ENCODE assay signal across 17 cellular contexts in the genomic region with DNA sequence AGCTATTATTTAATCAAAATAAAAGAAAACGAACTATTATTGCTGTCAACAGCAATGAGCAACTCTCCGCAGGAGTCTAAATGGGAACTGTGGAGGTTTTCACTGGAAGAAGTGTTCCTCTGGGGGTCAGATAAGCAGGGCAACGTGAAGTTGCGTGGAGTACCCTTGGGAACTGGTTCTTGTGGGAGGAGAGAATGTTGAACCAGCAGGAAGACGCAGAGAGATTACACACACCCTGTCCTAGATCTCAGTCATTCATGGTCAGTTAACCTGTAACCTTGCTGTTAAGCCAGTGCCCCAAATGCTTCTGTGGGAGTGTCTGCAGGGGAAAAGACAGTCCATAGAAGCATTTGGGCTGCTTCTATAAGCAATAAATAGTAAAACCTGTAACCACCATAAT. TPM values are rescaled to one million over a fixed set of nuclear protein-coding genes. Genes with fewer than 3 reads are reported as not detected.
DNase-seq lines count a peak whose midpoint lies in the region; ATAC-seq lines count a peak whose summit lies in the region.
"Had no signal": no experiment of that assay in that cellular context is flagged by ENCODE, and none has a peak within 500 bp of the region (broad histone marks: within the 10 kb centered on the region; RNA-seq: fewer than 3 reads in every experiment).

No MANE protein-coding gene starts in this region.

- in situ Hi-C loops in SK-MEL-5 (cut with HindIII; ENCODE audit: low pct_unique_long_range_greater_than_20kb, low sequenced_read_pairs), result no loop called here

- DNase-seq in SK-MEL-5 (ENCODE audit: low read depth, low spot score) (peak; percentile 22), fibroblast of gingiva (ENCODE audit: low read depth) (peak; percentile 59), mucosa of gallbladder (ENCODE audit: low spot score) (peak; percentile 40), cerebellar cortex (ENCODE audit: low spot score) (no peak)
- no peak for DNase-seq in activated CD8-positive, alpha-beta memory T cell treated with anti-CD3 and anti-CD28 coated beads, Interleukin-2, amount 50 U/mL, for 4 hours
- DNase-seq in activated T-cell treated with anti-CD3 and anti-CD28 coated beads, Interleukin-2, amount 50 U/mL, for 24 hours, result no peak
- DNase-seq: activated CD4-positive, alpha-beta T cell treated with anti-CD3 and anti-CD28 coated beads for 36 hours; activated T-cell treated with anti-CD3 and anti-CD28 coated beads, Interleukin-2, amount 50 U/mL, for 72 hours; immature natural killer cell; NCI-H2029 treated with DMSO at 0.1 percent for 48 hours; stimulated activated CD8-positive, alpha-beta memory T cell treated with anti-CD3 and anti-CD28 coated beads, Interleukin-4, amount 100 ng/mL, for 48 hours; uterus had no signal

- ATAC-seq in GM18498 (IDR thresholded peaks at IDR 0.05; ENCODE audit: unreplicated experiment), result no peak
- ATAC-seq: activated CD4-positive, alpha-beta T cell treated with anti-CD3 and anti-CD28 coated beads for 36 hours; activated T-cell treated with anti-CD3 and anti-CD28 coated beads, Interleukin-2, amount 50 U/mL, for 72 hours; GM12878 had no signal

- no peaks in the 10 kb centered on the region for H3K36me3 Mint-ChIP-seq in activated T-cell treated with anti-CD3 and anti-CD28 coated beads, Interleukin-2, amount 50 U/mL, for 24 hours (ENCODE audit: low read depth)

- no peaks in the 10 kb centered on the region for H3K36me3 ChIP-seq in ACC112 (ENCODE audit: insufficient read depth, low read length)
- H3K36me3 ChIP-seq: HAP-1, neutrophil, uterus had no signal

- peaks cover 7% of the 10 kb centered on the region for H3K9me3 Mint-ChIP-seq in activated T-cell treated with anti-CD3 and anti-CD28 coated beads, Interleukin-2, amount 50 U/mL, for 24 hours
- H3K9me3 Mint-ChIP-seq: immature natural killer cell had no signal

- no peak overlapping the region for H2AFZ ChIP-seq in ACC112 (ENCODE audit: low read length, unreplicated experiment)

- H3K4me3 ChIP-seq in ACC112 (ENCODE audit: low read depth, low read length), result peak overlapping the region; percentile 38; the same call in 1 of the 2 replicates
- H3K4me3 ChIP-seq: GM12878, HAP-1, uterus had no signal

- H3K27me3 Mint-ChIP-seq in activated T-cell treated with anti-CD3 and anti-CD28 coated beads, Interleukin-2, amount 50 U/mL, for 24 hours, result no peaks in the 10 kb centered on the region
- H3K27me3 Mint-ChIP-seq: activated CD4-positive, alpha-beta T cell treated with anti-CD3 and anti-CD28 coated beads for 36 hours had no signal

- no peaks in the 10 kb centered on the region for H3K79me2 ChIP-seq in ACC112 (ENCODE audit: control insufficient read depth, insufficient read depth, low read length, unreplicated experiment)

- peaks cover 28% of the 10 kb centered on the region for H3K4me1 ChIP-seq in ACC112 (ENCODE audit: control insufficient read depth, insufficient read depth, low read length, unreplicated experiment)

- no peak overlapping the region for H3K4me3 Mint-ChIP-seq in activated T-cell treated with anti-CD3 and anti-CD28 coated beads, Interleukin-2, amount 50 U/mL, for 24 hours
- H3K4me3 Mint-ChIP-seq: activated CD4-positive, alpha-beta T cell treated with anti-CD3 and anti-CD28 coated beads for 36 hours; activated T-cell treated with anti-CD3 and anti-CD28 coated beads, Interleukin-2, amount 50 U/mL, for 72 hours; immature natural killer cell had no signal

- H3K27me3 ChIP-seq in ACC112 (ENCODE audit: insufficient read depth, low read length), result no peaks in the 10 kb centered on the region
- H3K27me3 ChIP-seq: uterus had no signal

- H3K27ac ChIP-seq in ACC112 (ENCODE audit: low read depth, low read length), result peak overlapping the region; percentile 97
- H3K27ac ChIP-seq: neutrophil had no signal

- no peak overlapping the region for H3K27ac Mint-ChIP-seq in activated T-cell treated with anti-CD3 and anti-CD28 coated beads, Interleukin-2, amount 50 U/mL, for 24 hours
- H3K27ac Mint-ChIP-seq: activated CD4-positive, alpha-beta T cell treated with anti-CD3 and anti-CD28 coated beads for 36 hours; activated T-cell treated with anti-CD3 and anti-CD28 coated beads, Interleukin-2, amount 50 U/mL, for 72 hours had no signal

- peaks cover 22% of the 10 kb centered on the region for H3K4me1 Mint-ChIP-seq in activated T-cell treated with anti-CD3 and anti-CD28 coated beads, Interleukin-2, amount 50 U/mL, for 24 hours (ENCODE audit: low read depth)

RNA-seq across cellular contexts. Expression of gene CABLES1, which starts 20.4 kb away (rescaled TPM):
- total RNA-seq in SK-MEL-5 (2014; rRNA removed; shearing (Covaris generic)), result 101 and 133 TPM in 2 replicates
- polyA plus RNA-seq in SK-MEL-5 (2015; cell fraction: cytosol; rRNA removed), result 73.5 and 89.4 TPM in 2 replicates
- polyA plus RNA-seq in SK-MEL-5 (2015; cell fraction: nucleus; rRNA removed), result 59.5 and 63.6 TPM in 2 replicates
- total RNA-seq in mucosa of gallbladder, result 14.6 TPM

Comparison
In these comparisons a context has a peak if more than half of its experiments do, and no peak if none do; other contexts are left out.
1. DNase-seq: peak in SK-MEL-5 (single experiment), fibroblast of gingiva (single experiment) and mucosa of gallbladder (single experiment); none in activated CD8-positive, alpha-beta memory T cell treated with anti-CD3 and anti-CD28 coated beads, Interleukin-2, amount 50 U/mL, for 4 hours (single experiment), activated T-cell treated with anti-CD3 and anti-CD28 coated beads, Interleukin-2, amount 50 U/mL, for 24 hours (single experiment) and cerebellar cortex (single experiment).